Comparison of ENCODE assay signal across 8 cellular contexts in the genomic region with DNA sequence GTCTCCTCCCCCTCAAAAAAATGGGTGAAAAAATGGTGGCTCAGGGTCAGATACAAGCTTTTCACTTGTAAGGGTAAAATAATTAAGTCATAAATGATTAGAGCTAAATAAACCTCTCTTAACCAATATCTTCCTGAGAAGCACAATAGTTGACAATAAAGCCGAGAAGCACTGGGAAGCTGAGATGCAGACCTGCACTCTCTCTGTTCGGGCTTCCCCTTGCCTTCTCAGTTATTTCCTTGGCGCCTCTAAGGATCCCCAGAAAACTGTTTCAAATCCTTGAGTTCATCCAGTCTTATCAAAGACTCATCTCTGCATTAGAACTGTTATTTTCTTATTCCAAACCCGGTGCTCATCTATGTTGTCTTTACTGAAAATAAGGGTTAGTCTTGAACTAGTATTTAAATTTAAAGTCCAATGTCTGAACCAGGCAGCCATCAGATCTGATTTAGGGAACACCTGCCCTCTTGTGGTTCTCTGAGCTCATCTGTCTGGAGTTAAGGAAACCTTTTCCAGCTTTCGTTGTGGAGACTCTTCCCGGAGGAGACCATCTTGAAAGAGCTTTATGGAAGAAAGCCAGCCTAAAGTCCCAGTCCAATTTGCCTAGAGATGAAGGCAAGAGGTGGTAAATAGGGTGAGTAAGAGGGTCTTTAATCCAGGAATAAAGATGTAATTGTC.
A peak's percentile ranks its signal among the peaks of the same experiment; 100 is the strongest.
DNase-seq lines count a peak whose midpoint lies in the region; ATAC-seq and TF ChIP-seq lines count a peak whose summit lies in the region.

No MANE protein-coding gene starts in this region.

- H3K9me3 ChIP-seq in cardiac muscle cell (ENCODE audit: low read depth), result no peaks in the 10 kb centered on the region
- H3K9me3 ChIP-seq in uterus, result no peaks in the 10 kb centered on the region
- no peaks in the 10 kb centered on the region for H3K9me3 ChIP-seq in Peyer's patch

- TF ChIP-seq CTCF in cardiac muscle cell (IDR thresholded peaks at IDR 0.05; ENCODE audit: low read depth, low read length) (peak; percentile 16), uterus (IDR thresholded peaks at IDR 0.05) (peak; percentile 31 to 41 (median 32)), Peyer's patch (IDR thresholded peaks at IDR 0.05) (peak in 3 of 6 experiments; percentile 16 to 34 (median 32))

- DNase-seq in cardiac muscle cell (ENCODE audit: low read depth in 1 of 2, low spot score in 1 of 2) (peak; percentile 31 to 58), left ventricle myocardium superior (no peak), RKO (ENCODE audit: low spot score) (peak; percentile 60), iPS-NIHi7 (ENCODE audit: extremely low spot score) (peak; percentile 73), uterus (peak in 1 of 2 donors; percentile 20), Peyer's patch (no peak)

- no peak for ATAC-seq in left ventricle myocardium superior
- ATAC-seq in HG03565 (IDR thresholded peaks at IDR 0.05; ENCODE audit: unreplicated experiment), result no peak
- no peak for ATAC-seq in GM18907 (IDR thresholded peaks at IDR 0.05; ENCODE audit: unreplicated experiment)

- H3K27ac ChIP-seq in cardiac muscle cell, result no peak overlapping the region
- no peak overlapping the region for H3K27ac ChIP-seq in uterus
- H3K27ac ChIP-seq in Peyer's patch, result no peak overlapping the region

- H3K4me1 ChIP-seq in cardiac muscle cell (ENCODE audit: low read depth), result no peaks in the 10 kb centered on the region
- peaks cover 0 to 4% of the 10 kb centered on the region in 2 donors for H3K4me1 ChIP-seq in uterus
- H3K4me1 ChIP-seq in Peyer's patch, result no peaks in the 10 kb centered on the region

- H3K27me3 ChIP-seq in cardiac muscle cell, result peaks cover 43% of the 10 kb centered on the region
- no peaks in the 10 kb centered on the region for H3K27me3 ChIP-seq in uterus
- H3K27me3 ChIP-seq in Peyer's patch, result no peaks in the 10 kb centered on the region

- intact Hi-C loops in left ventricle myocardium superior (cut with micrococcal nuclease) (no loop called here), uterus (cut with DNase I; ENCODE audit: low total_unique reads) (loop anchor here (5.0 kb wide), 1 partner anchor 943 kb away; no protein-coding TSS in a partner anchor)

- H3K4me3 ChIP-seq in cardiac muscle cell (no peak overlapping the region), uterus (no peak overlapping the region), Peyer's patch (no peak overlapping the region)

- no peaks in the 10 kb centered on the region for H3K36me3 ChIP-seq in cardiac muscle cell
- H3K36me3 ChIP-seq in uterus, result no peaks in the 10 kb centered on the region
- H3K36me3 ChIP-seq in Peyer's patch, result no peaks in the 10 kb centered on the region

- no peak for TF ChIP-seq POLR2A in uterus (IDR thresholded peaks at IDR 0.05)
- no peak for TF ChIP-seq POLR2A in Peyer's patch (IDR thresholded peaks at IDR 0.05)

Comparison
In these comparisons a context has a peak if more than half of its experiments do, and no peak if none do; other contexts are left out.
1. DNase-seq: peak in cardiac muscle cell (2 of 2), RKO (single experiment) and iPS-NIHi7 (single experiment); none in left ventricle myocardium superior (single experiment) and Peyer's patch (0 of 3).